8 cellular contexts compared by ENCODE assay signal in genomic region chr3:150184426-150185071, GRCh38.
DNase-seq lines count a peak whose midpoint lies in the region; ATAC-seq, FAIRE-seq and TF ChIP-seq lines count a peak whose summit lies in the region.

No MANE protein-coding gene starts in this region.

- peaks cover 29% of the 10 kb centered on the region for H3K9me3 Mint-ChIP-seq in mesothelial cell of epicardium
- H3K9me3 Mint-ChIP-seq in activated naive CD8-positive, alpha-beta T cell treated with anti-CD3 and anti-CD28 coated beads for 36 hours, result peaks cover 2% of the 10 kb centered on the region
- H3K9me3 Mint-ChIP-seq in natural killer cell treated with Interleukin-12 subunit alpha and Interleukin-12 subunit beta and Interleukin-15 and Interleukin-18, amount 100 ng/mL, for 72 hours, result no peaks in the 10 kb centered on the region

- H3K27ac Mint-ChIP-seq in mesothelial cell of epicardium, result no peak overlapping the region
- no peak overlapping the region for H3K27ac Mint-ChIP-seq in activated naive CD8-positive, alpha-beta T cell treated with anti-CD3 and anti-CD28 coated beads for 36 hours
- H3K27ac Mint-ChIP-seq in natural killer cell treated with Interleukin-12 subunit alpha and Interleukin-12 subunit beta and Interleukin-15 and Interleukin-18, amount 100 ng/mL, for 72 hours, result no peak overlapping the region

- H3K4me3 Mint-ChIP-seq in mesothelial cell of epicardium, result no peak overlapping the region
- H3K4me3 Mint-ChIP-seq in activated naive CD8-positive, alpha-beta T cell treated with anti-CD3 and anti-CD28 coated beads for 36 hours, result no peak overlapping the region
- no peak overlapping the region for H3K4me3 Mint-ChIP-seq in natural killer cell treated with Interleukin-12 subunit alpha and Interleukin-12 subunit beta and Interleukin-15 and Interleukin-18, amount 100 ng/mL, for 72 hours

- H3K4me1 ChIP-seq in K562 (replicated peaks in 1 of 2; ENCODE audit: control insufficient read depth in 2 of 2, insufficient read depth in 2 of 2, low read length in 2 of 2) (peaks cover 0 to 5% of the 10 kb centered on the region in 2 experiments; a peak in 1 of 5 replicates), Peyer's patch (peaks cover 0 to 19% (median 0%) of the 10 kb centered on the region in 4 donors)

- H4K20me1 ChIP-seq in K562 (replicated peaks; ENCODE audit: control insufficient read depth, insufficient read depth, low read length), result no peaks in the 10 kb centered on the region

- in situ Hi-C loops in K562 (cut with MboI), result no loop called here

- H3K9me1 ChIP-seq in K562 (ENCODE audit: control insufficient read depth, insufficient read depth, low read length), result no peaks in the 10 kb centered on the region

- TF ChIP-seq EP300 in K562 (IDR thresholded peaks at IDR 0.05; ENCODE audit: low read length), result no peak

- H3K27ac ChIP-seq in C4-2B (no peak overlapping the region), K562 (ENCODE audit: extremely low read depth, low read depth, low read length) (no peak overlapping the region), Peyer's patch (no peak overlapping the region)

- peak; percentile 28 for ATAC-seq in HG03280 (IDR thresholded peaks at IDR 0.05; ENCODE audit: unreplicated experiment)
- peak; percentile 45 for ATAC-seq in K562
- ATAC-seq in natural killer cell treated with Interleukin-12 subunit alpha and Interleukin-12 subunit beta and Interleukin-15 and Interleukin-18, amount 100 ng/mL, for 72 hours, result no peak

- H3K4me2 ChIP-seq in K562 (ENCODE audit: insufficient read depth, low read length), result peak overlapping the region; percentile 75

- POLR2A ChIA-PET in K562 (lab: Yijun Ruan, JAX), result interaction anchor here (0.7 to 1.0 kb wide), 5 partner anchors 12 to 566 kb away, joined by 3 to 4 read pairs (median 4); no protein-coding TSS in a partner anchor

- FAIRE-seq in K562 (lab: Jason Lieb, UNC) (no peak), urothelium cell line (lab: Jason Lieb, UNC) (no peak)

- no peak for TF ChIP-seq POLR2A in K562 (conservative IDR thresholded peaks at IDR 0.05)
- TF ChIP-seq POLR2A in Peyer's patch (IDR thresholded peaks at IDR 0.05), result no peak

- H2AFZ ChIP-seq in K562 (ENCODE audit: low read depth, low read length), result peak overlapping the region; percentile 87; the same call in 1 of the 2 replicates

- H3K36me3 ChIP-seq in K562 (ENCODE audit: control insufficient read depth, insufficient read depth, low read length) (no peaks in the 10 kb centered on the region), Peyer's patch (no peaks in the 10 kb centered on the region)

- TF ChIP-seq CTCF in C4-2B (conservative IDR thresholded peaks at IDR 0.05), result peak; percentile 61
- no peak for TF ChIP-seq CTCF in K562 (IDR thresholded peaks at IDR 0.05 in 2 of 3, conservative IDR thresholded peaks at IDR 0.05 in 1 of 3; ENCODE audit: insufficient read depth in 2 of 3, low read depth in 1 of 3, low read length in 3 of 3)
- peak; percentile 5 for TF ChIP-seq CTCF in mesothelial cell of epicardium (IDR thresholded peaks at IDR 0.05; ENCODE audit: unreplicated experiment)
- TF ChIP-seq CTCF in Peyer's patch (IDR thresholded peaks at IDR 0.05), result no peak

- CTCF ChIA-PET in K562 (lab: Yijun Ruan, JAX; ENCODE audit: low intra/inter-chr PET ratio), result interaction anchor here (0.6 to 1.4 kb wide), 3 partner anchors 217 to 248 kb away, joined by 3 to 8 read pairs (median 5); no protein-coding TSS in a partner anchor

- H3K79me2 ChIP-seq in K562 (ENCODE audit: control insufficient read depth, insufficient read depth, low read length), result no peaks in the 10 kb centered on the region

- no peaks in the 10 kb centered on the region for H3K36me3 Mint-ChIP-seq in mesothelial cell of epicardium
- no peaks in the 10 kb centered on the region for H3K36me3 Mint-ChIP-seq in activated naive CD8-positive, alpha-beta T cell treated with anti-CD3 and anti-CD28 coated beads for 36 hours
- no peaks in the 10 kb centered on the region for H3K36me3 Mint-ChIP-seq in natural killer cell treated with Interleukin-12 subunit alpha and Interleukin-12 subunit beta and Interleukin-15 and Interleukin-18, amount 100 ng/mL, for 72 hours

- DNase-seq in K562 (ENCODE audit: extremely low read depth in 1 of 4, low spot score in 3 of 4), result no peak
- no peak for DNase-seq in mesothelial cell of epicardium (ENCODE audit: low spot score in 2 of 2, unreplicated experiment in 2 of 2)
- DNase-seq in urothelium cell line (ENCODE audit: low spot score), result no peak
- no peak for DNase-seq in activated naive CD8-positive, alpha-beta T cell treated with anti-CD3 and anti-CD28 coated beads for 36 hours
- no peak for DNase-seq in natural killer cell treated with Interleukin-12 subunit alpha and Interleukin-12 subunit beta and Interleukin-15 and Interleukin-18, amount 100 ng/mL, for 72 hours (ENCODE audit: low spot score)
- no peak for DNase-seq in Peyer's patch

- H3K27me3 Mint-ChIP-seq in mesothelial cell of epicardium (ENCODE audit: low read depth), result no peaks in the 10 kb centered on the region
- H3K27me3 Mint-ChIP-seq in activated naive CD8-positive, alpha-beta T cell treated with anti-CD3 and anti-CD28 coated beads for 36 hours, result peaks cover 26% of the 10 kb centered on the region
- peaks cover 30 to 38% of the 10 kb centered on the region in 2 donors for H3K27me3 Mint-ChIP-seq in natural killer cell treated with Interleukin-12 subunit alpha and Interleukin-12 subunit beta and Interleukin-15 and Interleukin-18, amount 100 ng/mL, for 72 hours

- H3K27me3 ChIP-seq in K562 (ENCODE audit: control insufficient read depth in 2 of 2, insufficient read depth in 2 of 2, low read length in 2 of 2) (peaks cover 3 to 9% of the 10 kb centered on the region in 2 experiments; a peak in 3 of 5 replicates), Peyer's patch (no peaks in the 10 kb centered on the region)

- H3K4me1 Mint-ChIP-seq in mesothelial cell of epicardium, result peaks cover 12% of the 10 kb centered on the region
- no peaks in the 10 kb centered on the region for H3K4me1 Mint-ChIP-seq in activated naive CD8-positive, alpha-beta T cell treated with anti-CD3 and anti-CD28 coated beads for 36 hours
- H3K4me1 Mint-ChIP-seq in natural killer cell treated with Interleukin-12 subunit alpha and Interleukin-12 subunit beta and Interleukin-15 and Interleukin-18, amount 100 ng/mL, for 72 hours (ENCODE audit: low read depth in 2 of 2), result no peaks in the 10 kb centered on the region

- no peak overlapping the region for H3K9ac ChIP-seq in K562 (ENCODE audit: insufficient read depth in 1 of 2, low read depth in 2 of 2, low read length in 2 of 2)

- WGBS in K562 (ENCODE audit: insufficient coverage, low coverage, missing lambda C conversion rate), result 0% methylated on average over 8 of the region's 8 CpGs

- H3K4me3 ChIP-seq in K562 (no peak overlapping the region), Peyer's patch (peak overlapping the region in 1 of 4 donors; percentile 27)

- intact Hi-C loops in K562 (cut with micrococcal nuclease), result loop anchor here (1.0 kb wide), 3 partner anchors 217 to 304 kb away; no protein-coding TSS in a partner anchor

- no TSS peak for BruUV-seq in K562 (replicated peaks; lab: Mats Ljungman, UMichigan)

- H3K9me3 ChIP-seq in K562 (replicated peaks; ENCODE audit: control insufficient read depth, insufficient read depth, low read depth, low read length), result no peaks in the 10 kb centered on the region
- H3K9me3 ChIP-seq in Peyer's patch, result no peaks in the 10 kb centered on the region

- TF ChIP-seq RAD21 in K562 (CRISPR knock-in tag; conservative IDR thresholded peaks at IDR 0.05 in 1 of 2, IDR thresholded peaks at IDR 0.05 in 1 of 2), result no peak

TF ChIP-seq in K562, 482 proteins besides CTCF, POLR2A, EP300 and RAD21:
- TF ChIP-seq, protein P1, sequence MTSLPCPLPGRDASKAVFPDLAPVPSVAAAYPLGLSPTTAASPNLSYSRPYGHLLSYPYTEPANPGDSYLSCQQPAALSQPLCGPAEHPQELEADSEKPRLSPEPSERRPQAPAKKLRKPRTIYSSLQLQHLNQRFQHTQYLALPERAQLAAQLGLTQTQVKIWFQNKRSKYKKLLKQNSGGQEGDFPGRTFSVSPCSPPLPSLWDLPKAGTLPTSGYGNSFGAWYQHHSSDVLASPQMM (CRISPR knock-in tag; IDR thresholded peaks at IDR 0.05), result no peak
- 0 out of 2 replicates have a peak, but pooled peaks have one; percentile 29 for TF ChIP-seq FOXJ2 (tag; IDR thresholded peaks at IDR 0.05)

Comparison
In these comparisons a context has a peak if more than half of its experiments do, and no peak if none do; other contexts are left out.
1. CTCF ChIP-seq: peak in C4-2B (single experiment) and mesothelial cell of epicardium (single experiment); none in K562 (0 of 3) and Peyer's patch (0 of 6).
2. ATAC-seq: peak in HG03280 (single experiment) and K562 (single experiment); none in natural killer cell treated with Interleukin-12 subunit alpha and Interleukin-12 subunit beta and Interleukin-15 and Interleukin-18, amount 100 ng/mL, for 72 hours (0 of 2).